Comparison of ENCODE assay signal across 18 cellular contexts in genomic region chr13:23552171-23552570, GRCh38. TPM values are rescaled to one million over a fixed set of nuclear protein-coding genes. Genes with fewer than 3 reads are reported as not detected.
"Had no signal": no experiment of that assay in that cellular context is flagged by ENCODE, and none has a peak within 500 bp of the region (broad histone marks: within the 10 kb centered on the region; RNA-seq: fewer than 3 reads in every experiment).

No MANE protein-coding gene starts in this region.

- H3K4me1 Mint-ChIP-seq: central memory CD8-positive, alpha-beta T cell; stimulated activated effector memory CD8-positive, alpha-beta T cell treated with anti-CD3 and anti-CD28 coated beads, Interleukin-12 subunit alpha, Interleukin-12 subunit beta, amount 100 ng/mL, for 72 hours; T-helper 17 cell had no signal

- H3K27ac ChIP-seq: coronary artery, ovary, uterus had no signal

- H3K4me3 ChIP-seq: coronary artery, esophagus squamous epithelium, ovary, uterus had no signal

- H3K36me3 Mint-ChIP-seq: activated naive CD4-positive, alpha-beta T cell treated with anti-CD3 and anti-CD28 coated beads, Interleukin-2, amount 50 U/mL, for 72 hours; natural killer cell treated with Interleukin-12 subunit alpha and Interleukin-12 subunit beta and Interleukin-15 and Interleukin-18, amount 100 ng/mL, for 72 hours; stimulated activated effector memory CD8-positive, alpha-beta T cell treated with anti-CD3 and anti-CD28 coated beads, Interleukin-12 subunit alpha, Interleukin-12 subunit beta, amount 100 ng/mL, for 72 hours; WTC11 had no signal

- H3K27me3 ChIP-seq: esophagus squamous epithelium, ovary, uterus had no signal

- H3K9me3 ChIP-seq: esophagus squamous epithelium, ovary, uterus had no signal

- H3K27ac Mint-ChIP-seq: activated CD8-positive, alpha-beta T cell treated with anti-CD3 and anti-CD28 coated beads, Interleukin-2, amount 10 ng/mL, durations not matched to agents 7 days and 5 days; activated naive CD4-positive, alpha-beta T cell treated with anti-CD3 and anti-CD28 coated beads, Interleukin-2, amount 50 U/mL, for 72 hours; natural killer cell treated with Interleukin-12 subunit alpha and Interleukin-12 subunit beta and Interleukin-15 and Interleukin-18, amount 100 ng/mL, for 72 hours; stimulated activated effector memory CD8-positive, alpha-beta T cell treated with anti-CD3 and anti-CD28 coated beads, Interleukin-12 subunit alpha, Interleukin-12 subunit beta, amount 100 ng/mL, for 72 hours; T-helper 17 cell; WTC11 had no signal

- DNase-seq: activated CD4-positive, alpha-beta T cell treated with anti-CD3 and anti-CD28 coated beads for 48 hours; activated CD8-positive, alpha-beta memory T cell treated with anti-CD3 and anti-CD28 coated beads, Interleukin-2, amount 50 U/mL, for 4 hours; activated CD8-positive, alpha-beta T cell treated with anti-CD3 and anti-CD28 coated beads, Interleukin-2, amount 10 ng/mL, durations not matched to agents 7 days and 5 days; activated effector memory CD4-positive, alpha-beta T cell treated with anti-CD3 and anti-CD28 coated beads, Interleukin-2, amount 50 U/mL, for 16 hours; activated T-cell treated with anti-CD3 and anti-CD28 coated beads, Interleukin-2, amount 50 U/mL, for 48 hours; esophagus squamous epithelium; mesenchymal stem cell; ovary; T-helper 17 cell; uterus had no signal

- H3K9me3 Mint-ChIP-seq: activated naive CD4-positive, alpha-beta T cell treated with anti-CD3 and anti-CD28 coated beads, Interleukin-2, amount 50 U/mL, for 72 hours; central memory CD8-positive, alpha-beta T cell; natural killer cell treated with Interleukin-12 subunit alpha and Interleukin-12 subunit beta and Interleukin-15 and Interleukin-18, amount 100 ng/mL, for 72 hours; stimulated activated effector memory CD8-positive, alpha-beta T cell treated with anti-CD3 and anti-CD28 coated beads, Interleukin-12 subunit alpha, Interleukin-12 subunit beta, amount 100 ng/mL, for 72 hours; WTC11 had no signal

- ATAC-seq: activated CD8-positive, alpha-beta T cell treated with anti-CD3 and anti-CD28 coated beads, Interleukin-2, amount 10 ng/mL, durations not matched to agents 7 days and 5 days; activated naive CD4-positive, alpha-beta T cell treated with anti-CD3 and anti-CD28 coated beads, Interleukin-2, amount 50 U/mL, for 72 hours; left lobe of liver; natural killer cell treated with Interleukin-12 subunit alpha and Interleukin-12 subunit beta and Interleukin-15 and Interleukin-18, amount 100 ng/mL, for 72 hours; stimulated activated effector memory CD8-positive, alpha-beta T cell treated with anti-CD3 and anti-CD28 coated beads, Interleukin-12 subunit alpha, Interleukin-12 subunit beta, amount 100 ng/mL, for 72 hours; T-helper 17 cell; WTC11 had no signal

- H3K36me3 ChIP-seq: esophagus squamous epithelium, ovary, uterus had no signal

- H3K4me3 Mint-ChIP-seq: activated CD8-positive, alpha-beta T cell treated with anti-CD3 and anti-CD28 coated beads, Interleukin-2, amount 10 ng/mL, durations not matched to agents 7 days and 5 days; central memory CD8-positive, alpha-beta T cell; natural killer cell treated with Interleukin-12 subunit alpha and Interleukin-12 subunit beta and Interleukin-15 and Interleukin-18, amount 100 ng/mL, for 72 hours; stimulated activated effector memory CD8-positive, alpha-beta T cell treated with anti-CD3 and anti-CD28 coated beads, Interleukin-12 subunit alpha, Interleukin-12 subunit beta, amount 100 ng/mL, for 72 hours; T-helper 17 cell; WTC11 had no signal

- FAIRE-seq: islet of Langerhans had no signal

- H3K4me1 ChIP-seq: uterus had no signal

RNA-seq across cellular contexts. Expression of gene TNFRSF19, which starts 18.0 kb away (rescaled TPM):
- total RNA-seq: activated naive CD4-positive, alpha-beta T cell treated with anti-CD3 and anti-CD28 coated beads, Interleukin-2, amount 50 U/mL, for 72 hours had no signal
